8 cellular contexts compared by ENCODE assay signal in the genomic region with DNA sequence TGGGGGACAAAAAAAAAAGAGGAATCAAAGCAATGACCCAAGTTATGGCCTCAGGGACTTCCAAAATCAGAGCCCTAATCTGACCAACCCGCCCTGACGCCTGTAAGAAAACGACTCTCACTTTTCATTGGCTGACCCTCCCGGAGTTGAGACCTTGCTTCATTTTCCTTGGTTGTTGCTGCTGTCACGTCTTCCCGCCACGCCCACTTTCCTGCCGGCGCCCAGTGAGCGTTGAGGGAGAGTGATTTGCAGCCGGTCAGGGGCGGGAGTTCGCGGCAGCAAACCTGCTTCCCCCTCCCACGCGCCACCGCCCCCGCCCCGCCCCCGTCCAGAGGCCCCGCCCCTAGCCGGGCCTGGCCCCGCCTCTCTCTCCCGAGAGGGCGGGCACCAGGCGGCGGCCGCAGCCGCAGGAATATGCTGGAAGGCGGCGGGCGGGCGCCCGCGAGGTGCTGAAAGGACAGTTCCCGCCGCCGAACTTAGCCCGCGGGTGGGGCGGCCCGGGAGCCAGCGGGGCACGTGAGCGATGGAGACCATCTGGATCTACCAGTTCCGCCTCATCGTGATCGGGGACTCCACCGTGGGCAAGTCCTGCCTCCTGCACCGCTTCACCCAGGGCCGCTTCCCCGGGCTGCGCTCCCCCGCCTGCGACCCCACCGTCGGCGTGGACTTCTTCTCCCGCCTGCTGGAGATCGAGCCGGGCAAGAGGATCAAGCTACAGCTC.
DNase-seq lines count a peak whose midpoint lies in the region; ATAC-seq and TF ChIP-seq lines count a peak whose summit lies in the region.

A gene with protein sequence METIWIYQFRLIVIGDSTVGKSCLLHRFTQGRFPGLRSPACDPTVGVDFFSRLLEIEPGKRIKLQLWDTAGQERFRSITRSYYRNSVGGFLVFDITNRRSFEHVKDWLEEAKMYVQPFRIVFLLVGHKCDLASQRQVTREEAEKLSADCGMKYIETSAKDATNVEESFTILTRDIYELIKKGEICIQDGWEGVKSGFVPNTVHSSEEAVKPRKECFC (plus strand): TSS at position 403 of the 721 bp plus-strand sequence. CDS start 121 bp downstream, at position 524.

- CTCF ChIA-PET in AG04449 (lab: Yijun Ruan, JAX), result no interaction called here

- no peak for TF ChIP-seq CTCF in AG04449 (IDR thresholded peaks at IDR 0.05; ENCODE audit: insufficient read depth, low read length, missing control alignments)
- no peak for TF ChIP-seq CTCF in choroid plexus epithelial cell (conservative IDR thresholded peaks at IDR 0.05; ENCODE audit: low read depth, low read length)

- DNase-seq in AG04449 (ENCODE audit: low read depth, low spot score), result peak; percentile 10
- peak; percentile 96 for DNase-seq in NCI-H345 treated with DMSO at 0.1 percent for 48 hours (lab: John Stamatoyannopoulos, UW; ENCODE audit: unreplicated experiment)
- peak; percentile 31 for DNase-seq in activated CD4-positive, alpha-beta T cell treated with anti-CD3 and anti-CD28 coated beads for 1 hour
- peak; percentile 95 for DNase-seq in choroid plexus epithelial cell (ENCODE audit: low read depth)
- DNase-seq in kidney tubule cell (ENCODE audit: low spot score), result peak; percentile 96
- DNase-seq in stimulated activated CD4-positive, alpha-beta T cell treated with anti-CD3 and anti-CD28 coated beads, Interleukin-15, amount 100 ng/mL, for 48 hours (ENCODE audit: low read depth in 2 of 2), result peak; percentile 51 to 69

- H3K4me3 ChIP-seq in AG04449 (ENCODE audit: low read depth, low read length) (peak within 1 kb of the TSS; percentile 46), choroid plexus epithelial cell (ENCODE audit: low read depth, low read length) (peak within 1 kb of the TSS; percentile 50)

- POLR2A ChIA-PET in AG04449 (lab: Yijun Ruan, JAX), result no interaction called here

- ATAC-seq in GM19023 (IDR thresholded peaks at IDR 0.05; ENCODE audit: unreplicated experiment), result peak; percentile 93
- peak; percentile 93 for ATAC-seq in HG03196 (IDR thresholded peaks at IDR 0.05; ENCODE audit: unreplicated experiment)

Comparison
In these comparisons a context has a peak if more than half of its experiments do, and no peak if none do; other contexts are left out.
1. Peak in every context shown above with its lines: DNase-seq, ATAC-seq and H3K4me3 ChIP-seq.
2. DNase-seq: peak in every context shown above with its lines; median percentile 96 in NCI-H345 treated with DMSO at 0.1 percent for 48 hours; 96 in kidney tubule cell; 95 in choroid plexus epithelial cell; 60 in stimulated activated CD4-positive, alpha-beta T cell treated with anti-CD3 and anti-CD28 coated beads, Interleukin-15, amount 100 ng/mL, for 48 hours; 31 in activated CD4-positive, alpha-beta T cell treated with anti-CD3 and anti-CD28 coated beads for 1 hour; 10 in AG04449.